Comparison of ENCODE assay signal across 2 cellular contexts in genomic region chr15:29792426-29793159, GRCh38.
TF ChIP-seq lines count a peak whose summit lies in the region.

No MANE protein-coding gene starts in this region.

TF ChIP-seq in HepG2, 621 proteins besides CTCF, POLR2A, EP300 and RAD21:
- no peak for TF ChIP-seq ATF1 (CRISPR knock-in tag; IDR thresholded peaks at IDR 0.05)
- peak; percentile 69 to 78 for TF ChIP-seq MAFK (conservative IDR thresholded peaks at IDR 0.05 in 1 of 2, IDR thresholded peaks at IDR 0.05 in 1 of 2; ENCODE audit: low read length in 2 of 2)
- no peak for TF ChIP-seq HOXA7 (CRISPR knock-in tag; IDR thresholded peaks at IDR 0.05)
- TF ChIP-seq ZKSCAN8 (CRISPR knock-in tag; IDR thresholded peaks at IDR 0.05; ENCODE audit: borderline replicate concordance) = no peak
- TF ChIP-seq MAFF (IDR thresholded peaks at IDR 0.05; ENCODE audit: low read depth, low read length) = peak; percentile 64
- no peak for TF ChIP-seq HINFP (CRISPR knock-in tag; IDR thresholded peaks at IDR 0.05; ENCODE audit: low read depth)
- no peak for TF ChIP-seq FOXO1 (CRISPR knock-in tag; IDR thresholded peaks at IDR 0.05)
- TF ChIP-seq ZNF333 (CRISPR knock-in tag; IDR thresholded peaks at IDR 0.05; ENCODE audit: borderline replicate concordance) = no peak
- TF ChIP-seq DMAP1 (CRISPR knock-in tag; IDR thresholded peaks at IDR 0.05) = no peak
- TF ChIP-seq ZNF788 (CRISPR knock-in tag; IDR thresholded peaks at IDR 0.05; ENCODE audit: borderline replicate concordance) = no peak
- no peak for TF ChIP-seq ZNF749 (CRISPR knock-in tag; IDR thresholded peaks at IDR 0.05; ENCODE audit: borderline replicate concordance)

TF ChIP-seq in K562, 482 proteins besides CTCF, POLR2A, EP300 and RAD21:
- no peak for TF ChIP-seq KLF10 (CRISPR knock-in tag; IDR thresholded peaks at IDR 0.05)
- TF ChIP-seq KLF16 (IDR thresholded peaks at IDR 0.05) = no peak
- TF ChIP-seq ZNF316 (IDR thresholded peaks at IDR 0.05) = peak; percentile 51
